1 cellular context compared by ENCODE assay signal in the genomic region with DNA sequence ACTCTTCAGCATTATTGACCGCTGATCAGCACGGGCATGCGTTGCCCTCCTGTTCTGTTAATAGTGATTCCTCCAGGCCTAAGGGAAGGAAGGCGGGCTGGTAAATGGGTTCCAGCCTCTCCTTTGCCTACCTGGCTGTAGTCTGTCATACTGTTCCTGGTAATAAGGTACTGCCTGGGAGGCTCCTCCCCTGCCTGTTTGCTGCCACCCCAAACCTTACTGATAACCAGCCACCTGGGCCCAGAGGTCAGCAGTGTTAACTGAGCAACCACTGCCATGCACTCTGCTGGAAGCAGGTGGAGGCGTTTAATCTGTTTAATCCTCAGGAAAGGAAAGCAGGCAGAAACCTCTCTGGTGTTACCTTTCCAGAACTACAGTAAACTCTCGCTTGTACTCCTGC.
TF ChIP-seq lines count a peak whose summit lies in the region.

No MANE protein-coding gene starts in this region.

TF ChIP-seq in GM23338, 12 proteins besides CTCF, POLR2A, EP300 and RAD21 (continued from another document):
- TF ChIP-seq, protein P1, sequence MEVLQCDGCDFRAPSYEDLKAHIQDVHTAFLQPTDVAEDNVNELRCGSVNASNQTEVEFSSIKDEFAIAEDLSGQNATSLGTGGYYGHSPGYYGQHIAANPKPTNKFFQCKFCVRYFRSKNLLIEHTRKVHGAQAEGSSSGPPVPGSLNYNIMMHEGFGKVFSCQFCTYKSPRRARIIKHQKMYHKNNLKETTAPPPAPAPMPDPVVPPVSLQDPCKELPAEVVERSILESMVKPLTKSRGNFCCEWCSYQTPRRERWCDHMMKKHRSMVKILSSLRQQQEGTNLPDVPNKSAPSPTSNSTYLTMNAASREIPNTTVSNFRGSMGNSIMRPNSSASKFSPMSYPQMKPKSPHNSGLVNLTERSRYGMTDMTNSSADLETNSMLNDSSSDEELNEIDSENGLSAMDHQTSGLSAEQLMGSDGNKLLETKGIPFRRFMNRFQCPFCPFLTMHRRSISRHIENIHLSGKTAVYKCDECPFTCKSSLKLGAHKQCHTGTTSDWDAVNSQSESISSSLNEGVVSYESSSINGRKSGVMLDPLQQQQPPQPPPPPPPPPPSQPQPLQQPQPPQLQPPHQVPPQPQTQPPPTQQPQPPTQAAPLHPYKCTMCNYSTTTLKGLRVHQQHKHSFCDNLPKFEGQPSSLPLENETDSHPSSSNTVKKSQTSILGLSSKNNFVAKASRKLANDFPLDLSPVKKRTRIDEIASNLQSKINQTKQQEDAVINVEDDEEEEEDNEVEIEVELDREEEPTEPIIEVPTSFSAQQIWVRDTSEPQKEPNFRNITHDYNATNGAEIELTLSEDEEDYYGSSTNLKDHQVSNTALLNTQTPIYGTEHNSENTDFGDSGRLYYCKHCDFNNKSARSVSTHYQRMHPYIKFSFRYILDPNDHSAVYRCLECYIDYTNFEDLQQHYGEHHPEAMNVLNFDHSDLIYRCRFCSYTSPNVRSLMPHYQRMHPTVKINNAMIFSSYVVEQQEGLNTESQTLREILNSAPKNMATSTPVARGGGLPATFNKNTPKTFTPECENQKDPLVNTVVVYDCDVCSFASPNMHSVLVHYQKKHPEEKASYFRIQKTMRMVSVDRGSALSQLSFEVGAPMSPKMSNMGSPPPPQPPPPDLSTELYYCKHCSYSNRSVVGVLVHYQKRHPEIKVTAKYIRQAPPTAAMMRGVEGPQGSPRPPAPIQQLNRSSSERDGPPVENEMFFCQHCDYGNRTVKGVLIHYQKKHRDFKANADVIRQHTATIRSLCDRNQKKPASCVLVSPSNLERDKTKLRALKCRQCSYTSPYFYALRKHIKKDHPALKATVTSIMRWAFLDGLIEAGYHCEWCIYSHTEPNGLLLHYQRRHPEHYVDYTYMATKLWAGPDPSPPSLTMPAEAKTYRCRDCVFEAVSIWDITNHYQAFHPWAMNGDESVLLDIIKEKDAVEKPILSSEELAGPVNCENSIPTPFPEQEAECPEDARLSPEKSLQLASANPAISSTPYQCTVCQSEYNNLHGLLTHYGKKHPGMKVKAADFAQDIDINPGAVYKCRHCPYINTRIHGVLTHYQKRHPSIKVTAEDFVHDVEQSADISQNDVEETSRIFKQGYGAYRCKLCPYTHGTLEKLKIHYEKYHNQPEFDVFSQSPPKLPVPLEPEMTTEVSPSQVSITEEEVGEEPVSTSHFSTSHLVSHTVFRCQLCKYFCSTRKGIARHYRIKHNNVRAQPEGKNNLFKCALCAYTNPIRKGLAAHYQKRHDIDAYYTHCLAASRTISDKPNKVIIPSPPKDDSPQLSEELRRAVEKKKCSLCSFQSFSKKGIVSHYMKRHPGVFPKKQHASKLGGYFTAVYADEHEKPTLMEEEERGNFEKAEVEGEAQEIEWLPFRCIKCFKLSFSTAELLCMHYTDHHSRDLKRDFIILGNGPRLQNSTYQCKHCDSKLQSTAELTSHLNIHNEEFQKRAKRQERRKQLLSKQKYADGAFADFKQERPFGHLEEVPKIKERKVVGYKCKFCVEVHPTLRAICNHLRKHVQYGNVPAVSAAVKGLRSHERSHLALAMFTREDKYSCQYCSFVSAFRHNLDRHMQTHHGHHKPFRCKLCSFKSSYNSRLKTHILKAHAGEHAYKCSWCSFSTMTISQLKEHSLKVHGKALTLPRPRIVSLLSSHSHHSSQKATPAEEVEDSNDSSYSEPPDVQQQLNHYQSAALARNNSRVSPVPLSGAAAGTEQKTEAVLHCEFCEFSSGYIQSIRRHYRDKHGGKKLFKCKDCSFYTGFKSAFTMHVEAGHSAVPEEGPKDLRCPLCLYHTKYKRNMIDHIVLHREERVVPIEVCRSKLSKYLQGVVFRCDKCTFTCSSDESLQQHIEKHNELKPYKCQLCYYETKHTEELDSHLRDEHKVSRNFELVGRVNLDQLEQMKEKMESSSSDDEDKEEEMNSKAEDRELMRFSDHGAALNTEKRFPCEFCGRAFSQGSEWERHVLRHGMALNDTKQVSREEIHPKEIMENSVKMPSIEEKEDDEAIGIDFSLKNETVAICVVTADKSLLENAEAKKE (CRISPR knock-in tag; IDR thresholded peaks at IDR 0.05): no peak
- TF ChIP-seq EZH2 (IDR thresholded peaks at IDR 0.05; ENCODE audit: low read depth, unreplicated experiment) (no peak), CREB1 (CRISPR knock-in tag; IDR thresholded peaks at IDR 0.05; ENCODE audit: low read depth) (no peak), ZNF331 (CRISPR knock-in tag; IDR thresholded peaks at IDR 0.05; ENCODE audit: low read depth) (no peak), EZH2phosphoT487 (IDR thresholded peaks at IDR 0.05; ENCODE audit: unreplicated experiment) (no peak)
- TF ChIP-seq, protein P2, sequence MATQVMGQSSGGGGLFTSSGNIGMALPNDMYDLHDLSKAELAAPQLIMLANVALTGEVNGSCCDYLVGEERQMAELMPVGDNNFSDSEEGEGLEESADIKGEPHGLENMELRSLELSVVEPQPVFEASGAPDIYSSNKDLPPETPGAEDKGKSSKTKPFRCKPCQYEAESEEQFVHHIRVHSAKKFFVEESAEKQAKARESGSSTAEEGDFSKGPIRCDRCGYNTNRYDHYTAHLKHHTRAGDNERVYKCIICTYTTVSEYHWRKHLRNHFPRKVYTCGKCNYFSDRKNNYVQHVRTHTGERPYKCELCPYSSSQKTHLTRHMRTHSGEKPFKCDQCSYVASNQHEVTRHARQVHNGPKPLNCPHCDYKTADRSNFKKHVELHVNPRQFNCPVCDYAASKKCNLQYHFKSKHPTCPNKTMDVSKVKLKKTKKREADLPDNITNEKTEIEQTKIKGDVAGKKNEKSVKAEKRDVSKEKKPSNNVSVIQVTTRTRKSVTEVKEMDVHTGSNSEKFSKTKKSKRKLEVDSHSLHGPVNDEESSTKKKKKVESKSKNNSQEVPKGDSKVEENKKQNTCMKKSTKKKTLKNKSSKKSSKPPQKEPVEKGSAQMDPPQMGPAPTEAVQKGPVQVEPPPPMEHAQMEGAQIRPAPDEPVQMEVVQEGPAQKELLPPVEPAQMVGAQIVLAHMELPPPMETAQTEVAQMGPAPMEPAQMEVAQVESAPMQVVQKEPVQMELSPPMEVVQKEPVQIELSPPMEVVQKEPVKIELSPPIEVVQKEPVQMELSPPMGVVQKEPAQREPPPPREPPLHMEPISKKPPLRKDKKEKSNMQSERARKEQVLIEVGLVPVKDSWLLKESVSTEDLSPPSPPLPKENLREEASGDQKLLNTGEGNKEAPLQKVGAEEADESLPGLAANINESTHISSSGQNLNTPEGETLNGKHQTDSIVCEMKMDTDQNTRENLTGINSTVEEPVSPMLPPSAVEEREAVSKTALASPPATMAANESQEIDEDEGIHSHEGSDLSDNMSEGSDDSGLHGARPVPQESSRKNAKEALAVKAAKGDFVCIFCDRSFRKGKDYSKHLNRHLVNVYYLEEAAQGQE (IDR thresholded peaks at IDR 0.05; ENCODE audit: unreplicated experiment): no peak
